8 cellular contexts compared by ENCODE assay signal in the genomic region with DNA sequence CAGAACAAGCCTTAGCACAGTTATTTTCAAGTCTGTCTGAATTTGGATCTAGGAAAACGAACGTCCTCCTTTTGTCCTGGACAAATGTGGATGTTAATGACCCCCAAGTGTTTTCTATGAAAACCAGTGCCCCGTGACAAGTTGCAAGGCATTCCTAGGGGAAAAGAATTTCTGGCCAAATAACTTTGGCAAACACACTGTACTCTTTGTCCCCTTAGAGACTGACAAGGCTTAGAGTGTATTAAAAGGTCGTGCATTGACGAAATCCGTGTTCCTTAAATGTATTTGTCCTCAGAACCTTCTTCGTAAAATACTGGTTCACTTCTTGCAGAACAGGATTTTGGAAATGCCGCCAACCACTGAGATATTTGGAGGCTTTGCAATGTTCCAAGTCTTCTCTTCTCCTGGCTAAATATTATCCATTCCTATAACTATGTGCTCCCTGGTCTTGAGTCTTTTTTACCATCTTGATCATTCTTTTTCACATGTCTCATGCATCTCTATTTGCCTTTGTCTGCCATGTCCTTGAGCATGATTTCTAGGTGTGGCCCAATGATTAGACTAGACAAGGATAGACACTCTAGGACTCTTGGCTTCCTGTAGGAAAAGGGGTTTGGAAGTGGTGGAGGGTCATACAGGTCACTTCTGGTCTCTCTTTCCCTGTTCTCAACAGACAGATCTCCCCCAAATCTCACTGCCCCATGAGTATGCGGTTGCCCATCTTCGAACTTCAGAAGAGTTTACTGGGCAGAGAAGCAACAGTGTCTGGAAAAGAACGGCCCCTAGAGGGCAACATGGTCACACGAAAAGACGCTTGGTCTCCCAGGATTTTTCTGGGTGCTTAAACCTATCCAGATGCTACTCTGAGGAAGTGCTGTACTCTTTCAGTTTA.
DNase-seq lines count a peak whose midpoint lies in the region; ATAC-seq and TF ChIP-seq lines count a peak whose summit lies in the region.

No MANE protein-coding gene starts in this region.

- ATAC-seq in GM19468 (IDR thresholded peaks at IDR 0.05; ENCODE audit: extremely low read depth, unreplicated experiment) (peak; percentile 61), HG03520 (IDR thresholded peaks at IDR 0.05; ENCODE audit: unreplicated experiment) (peak; percentile 81), HG03025 (IDR thresholded peaks at IDR 0.05; ENCODE audit: low FRiP score, unreplicated experiment) (no peak)

- BruUV-seq in OCI-LY7 (replicated peaks; lab: Mats Ljungman, UMichigan), result no TSS peak

- DNase-seq in EH (ENCODE audit: low read depth) (peak; percentile 65), OCI-LY7 (ENCODE audit: low spot score) (peak; percentile 59), astrocyte of the cerebellum (ENCODE audit: low read depth) (peak; percentile 24), iPS-NIHi7 (ENCODE audit: extremely low spot score) (peak; percentile 40)
- peak; percentile 28 for DNase-seq in stimulated activated CD4-positive, alpha-beta T cell treated with anti-CD3 and anti-CD28 coated beads, Interleukin-4, amount 100 ng/mL, for 24 hours

- POLR2A ChIA-PET in OCI-LY7 (lab: Charles Lee), result no interaction called here

- CTCF ChIA-PET in OCI-LY7 (lab: Charles Lee; ENCODE audit: unreplicated experiment), result no interaction called here

- H3K36me3 ChIP-seq in OCI-LY7 (ENCODE audit: insufficient read depth, low read length), result no peaks in the 10 kb centered on the region

- H3K27ac ChIP-seq in OCI-LY7 (ENCODE audit: low read depth, low read length, poor library complexity, severe bottlenecking), result no peak overlapping the region

- in situ Hi-C loops in astrocyte of the cerebellum (cut with HindIII; ENCODE audit: low sequenced_read_pairs), result no loop called here

- no peaks in the 10 kb centered on the region for H3K9me3 ChIP-seq in OCI-LY7 (ENCODE audit: low read length)

- no peaks in the 10 kb centered on the region for H3K79me2 ChIP-seq in OCI-LY7 (ENCODE audit: insufficient read depth, low read depth, low read length)

- H3K4me1 ChIP-seq in OCI-LY7 (ENCODE audit: insufficient read depth, low read length, poor library complexity, severe bottlenecking), result no peaks in the 10 kb centered on the region

- H3K4me3 ChIP-seq in OCI-LY7 (ENCODE audit: low read depth, low read length, poor library complexity, severe bottlenecking) (no peak overlapping the region), astrocyte of the cerebellum (ENCODE audit: low read depth, low read length) (no peak overlapping the region)

- intact Hi-C loops in OCI-LY7 (cut with micrococcal nuclease; ENCODE audit: unreplicated experiment), result loop anchor here (5.0 to 10.0 kb wide), 2 partner anchors 120 to 427 kb away; no protein-coding TSS in a partner anchor

- H4K20me1 ChIP-seq in OCI-LY7 (ENCODE audit: insufficient read depth, low read length), result no peaks in the 10 kb centered on the region

- H3K4me2 ChIP-seq in OCI-LY7 (ENCODE audit: low read length), result no peak overlapping the region

- H3K9me2 ChIP-seq in OCI-LY7 (ENCODE audit: insufficient read depth, low read length), result no peaks in the 10 kb centered on the region

- TF ChIP-seq CTCF in OCI-LY7 (conservative IDR thresholded peaks at IDR 0.05; ENCODE audit: low read length) (peak; percentile 85), astrocyte of the cerebellum (IDR thresholded peaks at IDR 0.05; ENCODE audit: low read depth, low read length, missing control alignments) (peak; percentile 72)

- no peak overlapping the region for H2AFZ ChIP-seq in OCI-LY7 (ENCODE audit: low read length)
